8 cellular contexts compared by ENCODE assay signal in the genomic region with DNA sequence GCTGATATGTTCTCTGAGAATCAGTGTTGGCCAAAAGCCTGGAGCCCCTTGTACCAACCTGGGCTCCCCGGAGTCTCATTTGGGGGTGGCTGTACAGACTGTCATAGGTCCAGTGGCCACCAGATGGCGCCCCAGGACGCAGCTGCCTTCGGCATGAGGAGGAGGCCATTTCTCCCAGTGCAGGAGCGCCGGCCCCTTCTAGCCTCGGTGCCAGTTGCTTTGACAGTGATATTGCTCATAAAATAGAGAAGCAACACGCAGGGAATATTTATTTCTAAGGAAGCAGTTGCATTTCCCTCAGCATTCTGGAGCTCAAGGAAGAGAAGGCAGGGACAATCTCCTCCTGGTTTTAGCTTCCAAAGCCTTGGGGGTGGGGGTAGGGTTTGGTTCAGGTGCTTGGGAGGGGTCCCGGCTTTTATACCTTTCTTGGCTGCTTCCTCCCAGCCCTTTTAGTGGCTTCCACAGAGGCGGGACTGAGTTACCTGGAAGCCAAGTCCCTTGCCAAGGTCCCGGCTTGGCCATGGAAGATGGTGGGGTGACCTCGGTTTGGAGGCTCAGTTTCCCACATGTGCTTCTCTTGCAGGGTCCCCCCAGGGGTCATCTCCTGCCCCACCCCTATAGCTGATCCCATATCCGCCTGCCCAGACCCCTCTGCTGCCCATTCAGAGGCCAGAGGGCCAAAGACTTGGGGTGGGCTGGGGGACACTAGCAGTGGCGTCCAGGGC.
DNase-seq lines count a peak whose midpoint lies in the region; ATAC-seq and TF ChIP-seq lines count a peak whose summit lies in the region.

No MANE protein-coding gene starts in this region.

- DNase-seq in ACHN (peak; percentile 78), HK-2 (ENCODE audit: unreplicated experiment) (peak; percentile 77), NCI-H748 (lab: John Stamatoyannopoulos, UW; ENCODE audit: unreplicated experiment) (peak; percentile 78), dermis microvascular lymphatic vessel endothelial cell (ENCODE audit: low read depth in 2 of 2) (peak; percentile 30 to 62), lower lobe of right lung (peak; percentile 92)
- peak; percentile 83 to 84 for DNase-seq in activated CD4-positive, alpha-beta T cell treated with anti-CD3 and anti-CD28 coated beads, Interleukin-2, amount 50 U/mL, for 4 hours
- DNase-seq in stimulated activated CD4-positive, alpha-beta T cell treated with anti-CD3 and anti-CD28 coated beads, TNF-alpha, amount 100 ng/mL, for 48 hours (ENCODE audit: low read depth in 3 of 3) = peak; percentile 66 to 90 (median 77)

- H3K27ac ChIP-seq in lower lobe of right lung = no peak overlapping the region

- in situ Hi-C loops in ACHN (cut with HindIII; ENCODE audit: low pct_ligation_motif_present, low pct_unique_long_range_greater_than_20kb, low sequenced_read_pairs) = no loop called here

- no peaks in the 10 kb centered on the region for H3K36me3 ChIP-seq in lower lobe of right lung

- H3K4me1 ChIP-seq in lower lobe of right lung = peaks cover 12% of the 10 kb centered on the region

- H3K4me3 ChIP-seq in lower lobe of right lung = no peak overlapping the region

- ATAC-seq in GM18861 (IDR thresholded peaks at IDR 0.05; ENCODE audit: unreplicated experiment) (peak; percentile 70), lower lobe of right lung (peak; percentile 90 to 93)

- intact Hi-C loops in lower lobe of right lung (cut with DNase I) = loop anchor here (10.0 kb wide), 1 partner anchor 285 kb away; no protein-coding TSS in a partner anchor

- peak; percentile 96 for TF ChIP-seq CTCF in lower lobe of right lung (IDR thresholded peaks at IDR 0.05)

- no peaks in the 10 kb centered on the region for H3K9me3 ChIP-seq in lower lobe of right lung

- H3K27me3 ChIP-seq in lower lobe of right lung (ENCODE audit: low read depth) = no peaks in the 10 kb centered on the region
